15 cellular contexts compared by ENCODE assay signal in genomic region chr11:1060885-1061616, GRCh38. TPM values are rescaled to one million over a fixed set of nuclear protein-coding genes. Genes with fewer than 3 reads are reported as not detected.
A peak's percentile ranks its signal among the peaks of the same experiment; 100 is the strongest.
DNase-seq lines count a peak whose midpoint lies in the region; ATAC-seq and TF ChIP-seq lines count a peak whose summit lies in the region.
"Had no signal": no experiment of that assay in that cellular context is flagged by ENCODE, and none has a peak within 500 bp of the region (broad histone marks: within the 10 kb centered on the region; RNA-seq: fewer than 3 reads in every experiment).

No MANE protein-coding gene starts in this region.

- no TSS peak for BruUV-seq in A673 (replicated peaks; lab: Mats Ljungman, UMichigan)

- intact Hi-C loops in A673 (cut with micrococcal nuclease; ENCODE audit: unreplicated experiment) (no loop called here), left colon (cut with DNase I, micrococcal nuclease) (no loop called here)
- intact Hi-C loops in activated T-helper 1 cell treated with anti-CD3 and anti-CD28 coated beads, Interleukin-12 subunit alpha, Interleukin-12 subunit beta, Interleukin-2, Interleukin-4 antibody, amounts not matched to agents 30 ng/mL and 10 ng/mL and 1 ng/mL, durations not matched to agents 14 hours and 24 hours and 36 hours (cut with micrococcal nuclease), result no loop called here

- peaks cover 5% of the 10 kb centered on the region for H3K9me3 Mint-ChIP-seq in activated T-helper 1 cell treated with anti-CD3 and anti-CD28 coated beads, Interleukin-12 subunit alpha, Interleukin-12 subunit beta, Interleukin-2, Interleukin-4 antibody, amounts not matched to agents 30 ng/mL and 10 ng/mL and 1 ng/mL, durations not matched to agents 14 hours and 24 hours and 36 hours

- H3K27ac Mint-ChIP-seq in activated T-helper 1 cell treated with anti-CD3 and anti-CD28 coated beads, Interleukin-12 subunit alpha, Interleukin-12 subunit beta, Interleukin-2, Interleukin-4 antibody, amounts not matched to agents 30 ng/mL and 10 ng/mL and 1 ng/mL, durations not matched to agents 14 hours and 24 hours and 36 hours, result no peak overlapping the region
- H3K27ac Mint-ChIP-seq: GM23338; stimulated activated memory B cell treated with anti-CD40 and anti-IgM and Interleukin-4, amounts not matched to agents 10 μg/mL and 1 μg/mL and 100 μg/mL, for 72 hours; T-helper 17 cell had no signal

- H3K27me3 Mint-ChIP-seq in activated T-helper 1 cell treated with anti-CD3 and anti-CD28 coated beads, Interleukin-12 subunit alpha, Interleukin-12 subunit beta, Interleukin-2, Interleukin-4 antibody, amounts not matched to agents 30 ng/mL and 10 ng/mL and 1 ng/mL, durations not matched to agents 14 hours and 24 hours and 36 hours (ENCODE audit: insufficient read depth), result peaks cover 2% of the 10 kb centered on the region

- H3K9me3 ChIP-seq in A673 (ENCODE audit: low read depth, low read length, poor library complexity, severe bottlenecking), result no peaks in the 10 kb centered on the region

- no peaks in the 10 kb centered on the region for H3K36me3 ChIP-seq in A673 (ENCODE audit: insufficient read depth, low read length, poor library complexity, severe bottlenecking)
- H3K36me3 ChIP-seq: BLaER1 had no signal

- H3K4me3 ChIP-seq in A673 (ENCODE audit: low read depth, low read length, poor library complexity, severe bottlenecking) (no peak overlapping the region), cardiac fibroblast (replicated peaks in 1 of 2; ENCODE audit: low read depth in 2 of 2, low read length in 2 of 2) (no peak overlapping the region)
- H3K4me3 ChIP-seq: BLaER1, GM23338, skin epidermis had no signal

- H3K36me3 Mint-ChIP-seq in activated T-helper 1 cell treated with anti-CD3 and anti-CD28 coated beads, Interleukin-12 subunit alpha, Interleukin-12 subunit beta, Interleukin-2, Interleukin-4 antibody, amounts not matched to agents 30 ng/mL and 10 ng/mL and 1 ng/mL, durations not matched to agents 14 hours and 24 hours and 36 hours (ENCODE audit: low read depth), result no peaks in the 10 kb centered on the region
- H3K36me3 Mint-ChIP-seq: stimulated activated memory B cell treated with anti-CD40 and anti-IgM and Interleukin-4, amounts not matched to agents 10 μg/mL and 1 μg/mL and 100 μg/mL, for 72 hours had no signal

- CTCF ChIA-PET in A673 (lab: Charles Lee), result no interaction called here

- H3K4me1 Mint-ChIP-seq in activated T-helper 1 cell treated with anti-CD3 and anti-CD28 coated beads, Interleukin-12 subunit alpha, Interleukin-12 subunit beta, Interleukin-2, Interleukin-4 antibody, amounts not matched to agents 30 ng/mL and 10 ng/mL and 1 ng/mL, durations not matched to agents 14 hours and 24 hours and 36 hours (ENCODE audit: low read depth), result no peaks in the 10 kb centered on the region

- TF ChIP-seq CTCF in A673 (conservative IDR thresholded peaks at IDR 0.05; ENCODE audit: low read depth, low read length), result no peak
- no peak for TF ChIP-seq CTCF in cardiac fibroblast (IDR thresholded peaks at IDR 0.05; ENCODE audit: low read depth, low read length)

- no peak overlapping the region for H3K27ac ChIP-seq in A673 (ENCODE audit: low read depth, low read length, poor library complexity, severe bottlenecking)
- H3K27ac ChIP-seq: BLaER1, HL-60, skin epidermis had no signal

- H3K4me1 ChIP-seq in A673 (ENCODE audit: insufficient read depth, low read length, poor library complexity, severe bottlenecking), result no peaks in the 10 kb centered on the region

- no peak overlapping the region for H3K4me3 Mint-ChIP-seq in activated T-helper 1 cell treated with anti-CD3 and anti-CD28 coated beads, Interleukin-12 subunit alpha, Interleukin-12 subunit beta, Interleukin-2, Interleukin-4 antibody, amounts not matched to agents 30 ng/mL and 10 ng/mL and 1 ng/mL, durations not matched to agents 14 hours and 24 hours and 36 hours
- H3K4me3 Mint-ChIP-seq: GM23338; stimulated activated memory B cell treated with anti-CD40 and anti-IgM and Interleukin-4, amounts not matched to agents 10 μg/mL and 1 μg/mL and 100 μg/mL, for 72 hours; T-helper 17 cell had no signal

- POLR2A ChIA-PET in A673 (lab: Charles Lee; ENCODE audit: low non-redundant PET), result no interaction called here

- peak; percentile 88 for ATAC-seq in left colon
- no peak for ATAC-seq in GM21825 (IDR thresholded peaks at IDR 0.05; ENCODE audit: unreplicated experiment)
- no peak for ATAC-seq in HG03342 (IDR thresholded peaks at IDR 0.05; ENCODE audit: unreplicated experiment)
- ATAC-seq: GM23338; stimulated activated memory B cell treated with anti-CD40 and anti-IgM and Interleukin-4, amounts not matched to agents 10 μg/mL and 1 μg/mL and 100 μg/mL, for 72 hours; T-helper 17 cell had no signal

- H3K27me3 ChIP-seq in A673 (replicated peaks; ENCODE audit: insufficient read depth, low read depth, low read length, poor library complexity), result no peaks in the 10 kb centered on the region
- H3K27me3 ChIP-seq: BLaER1 had no signal

- DNase-seq in A673 (ENCODE audit: low spot score) (peak; percentile 37), HT1080 (ENCODE audit: low read depth) (peak; percentile 48), cardiac fibroblast (ENCODE audit: low read depth in 2 of 2) (peak; percentile 66 to 74), left colon (peak; percentile 86 to 93), NCI-H1092 (lab: John Stamatoyannopoulos, UW) (no peak)
- DNase-seq in activated T-helper 1 cell treated with anti-CD3 and anti-CD28 coated beads, Interleukin-12 subunit alpha, Interleukin-12 subunit beta, Interleukin-2, Interleukin-4 antibody, amounts not matched to agents 30 ng/mL and 10 ng/mL and 1 ng/mL, durations not matched to agents 14 hours and 24 hours and 36 hours (ENCODE audit: low spot score), result no peak
- DNase-seq: kidney glomerular epithelial cell had no signal

RNA-seq across cellular contexts. Expression of gene MUC2, which starts 13.6 kb away (rescaled TPM):
- not detected in 2 replicates for total RNA-seq in A673 (2021)
- not detected in 2 replicates for total RNA-seq in HT1080 (2014; rRNA removed; shearing (Covaris generic))
- not detected in 2 replicates for polyA plus RNA-seq in HT1080 (2015; cell fraction: cytosol; rRNA removed)
- 0.01 TPM in 1 of 2 replicates, not detected in the other for polyA plus RNA-seq in HT1080 (2015; cell fraction: nucleus; rRNA removed)
- total RNA-seq in left colon, result 1,000 to 10,000 TPM; 1,472 to 2,135 TPM
- total RNA-seq in activated T-helper 1 cell treated with anti-CD3 and anti-CD28 coated beads, Interleukin-12 subunit alpha, Interleukin-12 subunit beta, Interleukin-2, Interleukin-4 antibody, amounts not matched to agents 30 ng/mL and 10 ng/mL and 1 ng/mL, durations not matched to agents 14 hours and 24 hours and 36 hours, result not detected in 2 replicates
- total RNA-seq: GM23338, T-helper 17 cell had no signal
- polyA plus RNA-seq: GM23338 had no signal

RNA-seq across cellular contexts. Expression of gene MUC6, which starts 24.5 kb away (rescaled TPM):
- total RNA-seq in A673 (2021), result not detected in 2 replicates
- total RNA-seq in HT1080 (2014; rRNA removed; shearing (Covaris generic)), result not detected in 2 replicates
- not detected in 2 replicates for polyA plus RNA-seq in HT1080 (2015; cell fraction: cytosol; rRNA removed)
- not detected in 2 replicates for polyA plus RNA-seq in HT1080 (2015; cell fraction: nucleus; rRNA removed)
- total RNA-seq in left colon, result not detected
- not detected in 2 replicates for total RNA-seq in activated T-helper 1 cell treated with anti-CD3 and anti-CD28 coated beads, Interleukin-12 subunit alpha, Interleukin-12 subunit beta, Interleukin-2, Interleukin-4 antibody, amounts not matched to agents 30 ng/mL and 10 ng/mL and 1 ng/mL, durations not matched to agents 14 hours and 24 hours and 36 hours
- total RNA-seq: GM23338, T-helper 17 cell had no signal
- polyA plus RNA-seq: GM23338 had no signal

Comparison
In these comparisons a context has a peak if more than half of its experiments do, and no peak if none do; other contexts are left out.
1. DNase-seq: peak in A673 (single experiment), HT1080 (single experiment), cardiac fibroblast (2 of 2) and left colon (2 of 2); none in NCI-H1092 (single experiment) and activated T-helper 1 cell treated with anti-CD3 and anti-CD28 coated beads, Interleukin-12 subunit alpha, Interleukin-12 subunit beta, Interleukin-2, Interleukin-4 antibody, amounts not matched to agents 30 ng/mL and 10 ng/mL and 1 ng/mL, durations not matched to agents 14 hours and 24 hours and 36 hours (single experiment).
2. RNA of gene MUC2, which starts 13.6 kb away (total RNA-seq): 1,472 to 2,135 TPM in left colon; not detected in A673, not detected in HT1080 and not detected in activated T-helper 1 cell treated with anti-CD3 and anti-CD28 coated beads, Interleukin-12 subunit alpha, Interleukin-12 subunit beta, Interleukin-2, Interleukin-4 antibody, amounts not matched to agents 30 ng/mL and 10 ng/mL and 1 ng/mL, durations not matched to agents 14 hours and 24 hours and 36 hours; every median in the first group is over 1,000 times any median in the second.